Comparison of ENCODE assay signal across 9 cellular contexts in genomic region chr12:68497702-68498101, GRCh38.
DNase-seq lines count a peak whose midpoint lies in the region; ATAC-seq, FAIRE-seq and TF ChIP-seq lines count a peak whose summit lies in the region.
"Had no signal": no experiment of that assay in that cellular context is flagged by ENCODE, and none has a peak within 500 bp of the region (broad histone marks: within the 10 kb centered on the region; RNA-seq: fewer than 3 reads in every experiment).

No MANE protein-coding gene starts in this region.

- no peak for TF ChIP-seq CTCF in GM12878 (IDR thresholded peaks at IDR 0.05 in 2 of 3, conservative IDR thresholded peaks at IDR 0.05 in 1 of 3; ENCODE audit: control insufficient read depth in 2 of 3, extremely low read depth in 1 of 3, insufficient read depth in 1 of 3, low read depth in 3 of 3, low read length in 3 of 3)
- no peak for TF ChIP-seq CTCF in spleen (IDR thresholded peaks at IDR 0.05 in 8 of 11, conservative IDR thresholded peaks at IDR 0.05 in 3 of 11)
- no peak for TF ChIP-seq CTCF in right atrium auricular region (IDR thresholded peaks at IDR 0.05)

- 1% methylated on average over 3 of the region's 3 CpGs for WGBS in GM12878 (ENCODE audit: insufficient coverage, insufficient replicate concordance, low lambda C conversion rate, missing lambda C conversion rate)
- 20 to 28% (median 24%) methylated on average over 3 of the region's 3 CpGs for WGBS in spleen, 5 donors

- SMC1A ChIA-PET in GM12878 (lab: Charles Lee; ENCODE audit: uncharacterized antibody, unreplicated experiment) = interaction anchor here (0.6 to 6.0 kb wide), 29 partner anchors 8 to 163 kb away, joined by 3 to 84 read pairs (median 4); no protein-coding TSS in a partner anchor

- RAD21 ChIA-PET in GM12878 (lab: Charles Lee; ENCODE audit: unreplicated experiment) = interaction anchor here (0.7 to 4.7 kb wide), 15 partner anchors 10 to 124 kb away, joined by 3 to 39 read pairs (median 4); no protein-coding TSS in a partner anchor

- ATAC-seq in GM12878 = peak; percentile 82

- H4K20me1 ChIP-seq in GM12878 (ENCODE audit: control insufficient read depth, insufficient read depth) = no peaks in the 10 kb centered on the region

- POLR2A ChIA-PET in GM12878 (lab: Charles Lee) = interaction anchor here (0.5 to 1.6 kb wide), 3 partner anchors 15 to 128 kb away, joined by 3 to 9 read pairs (median 5); no protein-coding TSS in a partner anchor

- peaks cover 27% of the 10 kb centered on the region for H3K4me1 ChIP-seq in GM12878 (ENCODE audit: control insufficient read depth, insufficient read depth, low read length)
- H3K4me1 ChIP-seq in spleen = peaks cover 0 to 16% (median 0%) of the 10 kb centered on the region in 6 donors
- H3K4me1 ChIP-seq in right atrium auricular region = no peaks in the 10 kb centered on the region

- BruUV-seq in GM12878 (replicated peaks; lab: Mats Ljungman, UMichigan) = no TSS peak

- H2AFZ ChIP-seq in GM12878 (ENCODE audit: control insufficient read depth, low read depth, low read length) = peak overlapping the region; percentile 64

- intact Hi-C loops in GM12878 (cut with micrococcal nuclease; ENCODE audit: unreplicated experiment) = loop anchor here (5.0 kb wide), 1 partner anchor 95 kb away; no protein-coding TSS in a partner anchor
- intact Hi-C loops in spleen (cut with DNase I; ENCODE audit: low total_unique reads) = no loop called here

- in situ Hi-C loops in GM12878 (cut with MboI) = no loop called here

- no peak overlapping the region for H3K27ac ChIP-seq in GM12878 (ENCODE audit: control insufficient read depth, insufficient read depth)
- H3K27ac ChIP-seq in spleen = peak overlapping the region in 1 of 8 donors; percentile 35
- H3K27ac ChIP-seq in right atrium auricular region = no peak overlapping the region

- no peak overlapping the region for H3K9ac ChIP-seq in GM12878 (ENCODE audit: control insufficient read depth, insufficient read depth, low read length)

- H3K27me3 ChIP-seq in GM12878 (replicated peaks in 1 of 2; ENCODE audit: control insufficient read depth in 2 of 2, insufficient read depth in 2 of 2, low read length in 1 of 2) = no peaks in the 10 kb centered on the region
- H3K27me3 ChIP-seq in spleen (replicated peaks in 1 of 7) = no peaks in the 10 kb centered on the region
- no peaks in the 10 kb centered on the region for H3K27me3 ChIP-seq in right atrium auricular region

- peak; percentile 78 for DNase-seq in GM03348 (ENCODE audit: low spot score)
- DNase-seq in NOMO-1 treated with dmso at 0.1 percent for 144 hours (lab: John Stamatoyannopoulos, UW; ENCODE audit: unreplicated experiment) = peak; percentile 52
- DNase-seq in GM12878 (ENCODE audit: low read depth, low spot score) = peak; percentile 50
- DNase-seq in non-pigmented ciliary epithelial cell (ENCODE audit: low read depth) = peak; percentile 87
- DNase-seq in activated effector memory CD4-positive, alpha-beta T cell treated with Interleukin-2 at 50 U/mL for 16 hours = no peak
- no peak for DNase-seq in spleen
- no peak for DNase-seq in putamen (ENCODE audit: low spot score)
- DNase-seq in right atrium auricular region (ENCODE audit: low spot score) = no peak
- DNase-seq: NCI-H2227 treated with DMSO at 0.1 percent for 48 hours had no signal

- no peak for TF ChIP-seq EP300 in GM12878 (IDR thresholded peaks at IDR 0.05; ENCODE audit: borderline replicate concordance in 1 of 2, control insufficient read depth in 1 of 2, low read depth in 2 of 2, low read length in 2 of 2)

- H3K4me3 ChIP-seq in GM12878 (no peak overlapping the region), spleen (no peak overlapping the region), right atrium auricular region (no peak overlapping the region)

- H3K9me3 ChIP-seq in GM12878 (replicated peaks; ENCODE audit: control insufficient read depth, insufficient read depth, low read length) = no peaks in the 10 kb centered on the region
- no peaks in the 10 kb centered on the region for H3K9me3 ChIP-seq in spleen
- H3K9me3 ChIP-seq in right atrium auricular region = no peaks in the 10 kb centered on the region

- CTCF ChIA-PET in GM12878 (lab: Yijun Ruan, JAX) = interaction anchor here (0.9 to 2.5 kb wide), 4 partner anchors 16 to 267 kb away, joined by 3 to 11 read pairs (median 3); no protein-coding TSS in a partner anchor

- H3K36me3 ChIP-seq in GM12878 (ENCODE audit: control insufficient read depth in 2 of 2, insufficient read depth in 2 of 2, low read length in 1 of 2) (no peaks in the 10 kb centered on the region), spleen (no peaks in the 10 kb centered on the region), right atrium auricular region (no peaks in the 10 kb centered on the region)

- H3K79me2 ChIP-seq in GM12878 (ENCODE audit: control insufficient read depth, insufficient read depth, low read length) = no peaks in the 10 kb centered on the region

- TF ChIP-seq POLR2A in GM12878 (IDR thresholded peaks at IDR 0.05; ENCODE audit: low read depth, low read length) = no peak
- TF ChIP-seq POLR2A in spleen (IDR thresholded peaks at IDR 0.05) = no peak

- FAIRE-seq in GM12878 (lab: Jason Lieb, UNC) = peak; percentile 77

- no peak for TF ChIP-seq RAD21 in GM12878 (IDR thresholded peaks at IDR 0.05; ENCODE audit: insufficient read depth, low read depth, low read length)

- H3K4me2 ChIP-seq in GM12878 (ENCODE audit: control insufficient read depth, insufficient read depth) = peak overlapping the region; percentile 27; the same call in 1 of the 2 replicates

TF ChIP-seq in GM12878, 131 proteins besides CTCF, POLR2A, EP300 and RAD21:
- TF ChIP-seq MTA2 (IDR thresholded peaks at IDR 0.05; ENCODE audit: low read depth) = peak; percentile 81
- TF ChIP-seq ATF7 (IDR thresholded peaks at IDR 0.05; ENCODE audit: low read depth) = peak; percentile 41; the same call in 1 of the 2 replicates
- peak; percentile 45 for TF ChIP-seq IKZF1 (conservative IDR thresholded peaks at IDR 0.05)
- peak; percentile 69 for TF ChIP-seq RUNX3 (IDR thresholded peaks at IDR 0.05; ENCODE audit: low read length)
- peak; percentile 56; the same call in 1 of the 2 replicates for TF ChIP-seq NR2F1 (conservative IDR thresholded peaks at IDR 0.05)
- TF ChIP-seq CEBPZ (IDR thresholded peaks at IDR 0.05; ENCODE audit: low read depth, low read length) = no peak
- no peak for TF ChIP-seq GATAD2B (conservative IDR thresholded peaks at IDR 0.05; ENCODE audit: low read depth)
- TF ChIP-seq BCL11A (IDR thresholded peaks at IDR 0.05; ENCODE audit: low read depth, low read length) = peak; percentile 36; the same call in 1 of the 2 replicates
- peak; percentile 40; the same call in 1 of the 2 replicates for TF ChIP-seq DPF2 (IDR thresholded peaks at IDR 0.05)
- no peak for TF ChIP-seq POU2F2 (IDR thresholded peaks at IDR 0.05; ENCODE audit: borderline replicate concordance, low read depth, low read length)
- TF ChIP-seq ZBED1 (IDR thresholded peaks at IDR 0.05; ENCODE audit: borderline replicate concordance) = 0 out of 2 replicates have a peak, but pooled peaks have one; percentile 25
- TF ChIP-seq POLR2AphosphoS2 (IDR thresholded peaks at IDR 0.05; ENCODE audit: low read depth, low read length) = no peak
- TF ChIP-seq, protein P1, sequence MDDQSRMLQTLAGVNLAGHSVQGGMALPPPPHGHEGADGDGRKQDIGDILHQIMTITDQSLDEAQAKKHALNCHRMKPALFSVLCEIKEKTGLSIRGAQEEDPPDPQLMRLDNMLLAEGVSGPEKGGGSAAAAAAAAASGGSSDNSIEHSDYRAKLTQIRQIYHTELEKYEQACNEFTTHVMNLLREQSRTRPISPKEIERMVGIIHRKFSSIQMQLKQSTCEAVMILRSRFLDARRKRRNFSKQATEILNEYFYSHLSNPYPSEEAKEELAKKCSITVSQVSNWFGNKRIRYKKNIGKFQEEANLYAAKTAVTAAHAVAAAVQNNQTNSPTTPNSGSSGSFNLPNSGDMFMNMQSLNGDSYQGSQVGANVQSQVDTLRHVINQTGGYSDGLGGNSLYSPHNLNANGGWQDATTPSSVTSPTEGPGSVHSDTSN (IDR thresholded peaks at IDR 0.05; ENCODE audit: insufficient replicate concordance, low read depth, low read length) = peak; percentile 53

Comparison
In these comparisons a context has a peak if more than half of its experiments do, and no peak if none do; other contexts are left out.
1. DNase-seq: peak in GM03348 (single experiment), NOMO-1 treated with dmso at 0.1 percent for 144 hours (single experiment), GM12878 (single experiment) and non-pigmented ciliary epithelial cell (single experiment); none in activated effector memory CD4-positive, alpha-beta T cell treated with Interleukin-2 at 50 U/mL for 16 hours (single experiment), spleen (single experiment), putamen (single experiment) and right atrium auricular region (single experiment).